ENCODE assay signal across 30 cellular contexts in genomic region chr3:56884387-56884786, GRCh38.
DNase-seq lines count a peak whose midpoint lies in the region; ATAC-seq and TF ChIP-seq lines count a peak whose summit lies in the region.
"Had no signal": no experiment of that assay in that cellular context is flagged by ENCODE, and none has a peak within 500 bp of the region (broad histone marks: within the 10 kb centered on the region; RNA-seq: fewer than 3 reads in every experiment).

No MANE protein-coding gene starts in this region.

- no peaks in the 10 kb centered on the region for H4K20me1 ChIP-seq in HCT116 (ENCODE audit: insufficient read depth)

- H3K79me2 ChIP-seq in HCT116 (ENCODE audit: insufficient read depth, low read length), result no peaks in the 10 kb centered on the region

- H3K36me3 ChIP-seq in HCT116 (ENCODE audit: control insufficient read depth in 1 of 2, insufficient read depth in 2 of 2, low read length in 2 of 2) (no peaks in the 10 kb centered on the region), RWPE2 (ENCODE audit: low read depth) (no peaks in the 10 kb centered on the region)
- H3K36me3 ChIP-seq: BE2C, gastroesophageal sphincter, ovary, thoracic aorta, vagina had no signal

- H2AFZ ChIP-seq in HCT116 (ENCODE audit: low read depth, low read length, poor library complexity, severe bottlenecking), result no peak overlapping the region

- CTCF ChIA-PET in HCT116 (lab: Charles Lee), result no interaction called here

- no peak overlapping the region for H3K4me3 ChIP-seq in HCT116 (replicated peaks in 1 of 2; ENCODE audit: low read depth in 1 of 2, low read length in 2 of 2)
- H3K4me3 ChIP-seq in RWPE2 (ENCODE audit: severe bottlenecking), result no peak overlapping the region
- H3K4me3 ChIP-seq: gastroesophageal sphincter, GM12878, ovary, thoracic aorta, vagina had no signal

- TF ChIP-seq CTCF in HCT116 (IDR thresholded peaks at IDR 0.05 in 2 of 3, conservative IDR thresholded peaks at IDR 0.05 in 1 of 3; ENCODE audit: borderline replicate concordance in 1 of 3, insufficient read depth in 1 of 3, low read depth in 2 of 3, low read length in 2 of 3) (no peak), RWPE2 (IDR thresholded peaks at IDR 0.05; ENCODE audit: poor library complexity, severe bottlenecking) (no peak)

- H3K9me3 ChIP-seq in HCT116 (ENCODE audit: control insufficient read depth in 1 of 2, insufficient read depth in 1 of 2, low read depth in 1 of 2, low read length in 2 of 2) (no peaks in the 10 kb centered on the region), RWPE2 (ENCODE audit: severe bottlenecking) (no peaks in the 10 kb centered on the region)
- H3K9me3 ChIP-seq: BE2C, gastroesophageal sphincter, ovary, thoracic aorta, vagina had no signal

- H3K4me2 ChIP-seq in HCT116 (ENCODE audit: low read length), result no peak overlapping the region
- H3K4me2 ChIP-seq: KMS-11 had no signal

- RAD21 ChIA-PET in HCT116 (lab: Charles Lee; ENCODE audit: low non-redundant PET in 1 of 2, low total read pairs in 2 of 2, uncharacterized antibody in 2 of 2, unreplicated experiment in 2 of 2), result no interaction called here

- POLR2A ChIA-PET in HCT116 (lab: Charles Lee), result no interaction called here

- no TSS peak for BruUV-seq in HCT116 (replicated peaks; lab: Mats Ljungman, UMichigan)

- no peak overlapping the region for H3K9ac ChIP-seq in HCT116 (ENCODE audit: low read length)
- H3K9ac ChIP-seq: KMS-11 had no signal

- H3K4me1 ChIP-seq in HCT116 (ENCODE audit: control insufficient read depth in 1 of 2, insufficient read depth in 2 of 2, low read length in 2 of 2) (peaks cover 9 to 46% of the 10 kb centered on the region in 2 experiments), RWPE2 (ENCODE audit: insufficient read depth, poor library complexity, severe bottlenecking) (peaks cover under 1% of the 10 kb centered on the region)
- H3K4me1 ChIP-seq: BE2C had no signal

- H3K27me3 ChIP-seq in HCT116 (ENCODE audit: insufficient read depth, low read length), result no peaks in the 10 kb centered on the region
- H3K27me3 ChIP-seq in RWPE2 (ENCODE audit: insufficient read depth, poor library complexity, severe bottlenecking), result no peaks in the 10 kb centered on the region
- H3K27me3 ChIP-seq: BE2C, gastroesophageal sphincter, ovary, vagina had no signal

- H3K9me2 ChIP-seq in HCT116 (ENCODE audit: insufficient read depth), result no peaks in the 10 kb centered on the region

- intact Hi-C loops in HCT116 (cut with micrococcal nuclease), result no loop called here

- no peak overlapping the region for H3K27ac ChIP-seq in HCT116 (ENCODE audit: low read depth, low read length)
- no peak overlapping the region for H3K27ac ChIP-seq in RWPE2 (ENCODE audit: poor library complexity, severe bottlenecking)
- H3K27ac ChIP-seq in epithelial cell of prostate, result no peak overlapping the region
- H3K27ac ChIP-seq: gastroesophageal sphincter, KMS-11, ovary, thoracic aorta, vagina had no signal

- ATAC-seq in HCT116 (peak; percentile 49), RWPE2 (ENCODE audit: low read depth) (peak; percentile 38; the same call in 2 of the 3 replicates), GM18858 (IDR thresholded peaks at IDR 0.05; ENCODE audit: unreplicated experiment) (no peak), GM21526 (IDR thresholded peaks at IDR 0.05; ENCODE audit: low FRiP score, unreplicated experiment) (no peak)
- ATAC-seq: activated naive CD4-positive, alpha-beta T cell treated with anti-CD3 and anti-CD28 coated beads, Interleukin-2, amount 50 U/mL, for 72 hours; activated T-helper 17 cell treated with anti-CD3 and anti-CD28 coated beads, Interleukin-2, amount 50 U/mL, for 72 hours; gastroesophageal sphincter; GM12878; left ventricle myocardium superior; right cardiac atrium; stimulated activated naive CD8-positive, alpha-beta T cell treated with anti-CD3 and anti-CD28 coated beads, Interleukin-15, Interleukin-2, amounts not matched to agents 100 U/mL and 50 U/mL, for 24 hours had no signal

- TF ChIP-seq RAD21 in HCT116 (IDR thresholded peaks at IDR 0.05; ENCODE audit: low read depth), result no peak

- TF ChIP-seq POLR2A in HCT116 (IDR thresholded peaks at IDR 0.05; ENCODE audit: borderline replicate concordance, extremely low read depth, insufficient read depth, insufficient read length), result no peak

- DNase-seq in A172 (ENCODE audit: low spot score), result peak; percentile 36
- no peak for DNase-seq in HCT116 (ENCODE audit: low read depth, low spot score)
- no peak for DNase-seq in RWPE2 (ENCODE audit: low spot score)
- peak; percentile 75 for DNase-seq in epithelial cell of prostate (ENCODE audit: low read depth, low spot score)
- DNase-seq in NCI-H2227 (lab: John Stamatoyannopoulos, UW; ENCODE audit: unreplicated experiment), result no peak
- no peak for DNase-seq in NCI-H82 treated with DMSO at 0.1 percent for 48 hours (lab: John Stamatoyannopoulos, UW; ENCODE audit: unreplicated experiment)
- DNase-seq: activated B cell treated with CpG ODN at 0.5 μM for 24 hours; BE2C; Calu3; hypothalamus; left ventricle myocardium superior; NCI-H1092; NCI-H187; NCI-H2171 treated with DMSO at 0.1 percent for 48 hours; NCI-H69; nephron progenitor cell; ovary; right cardiac atrium; stimulated activated CD4-positive, alpha-beta T cell treated with anti-CD3 and anti-CD28 coated beads, Interleukin-12 subunit alpha, Interleukin-12 subunit beta, amount 100 ng/mL, for 4 hours; stimulated activated naive CD8-positive, alpha-beta T cell treated with anti-CD3 and anti-CD28 coated beads, Interleukin-15, Interleukin-2, amounts not matched to agents 100 U/mL and 50 U/mL, for 24 hours; T-helper 9 cell had no signal

TF ChIP-seq in HCT116, 20 proteins besides CTCF, POLR2A, EP300 and RAD21:
- 0 out of 2 replicates have a peak, but pooled peaks have one; percentile 32 for TF ChIP-seq SP1 (IDR thresholded peaks at IDR 0.05; ENCODE audit: low read depth)
- no peak for TF ChIP-seq POLR2AphosphoS5 (IDR thresholded peaks at IDR 0.05; ENCODE audit: low read depth, low read length)
- 0 out of 2 replicates have a peak, but pooled peaks have one; percentile 19 for TF ChIP-seq JUND (IDR thresholded peaks at IDR 0.05)

Comparison
In these comparisons a context has a peak if more than half of its experiments do, and no peak if none do; other contexts are left out.
1. DNase-seq: peak in A172 (single experiment) and epithelial cell of prostate (single experiment); none in HCT116 (single experiment), RWPE2 (single experiment), NCI-H2227 (single experiment) and NCI-H82 treated with DMSO at 0.1 percent for 48 hours (single experiment).
2. ATAC-seq: peak in HCT116 (single experiment) and RWPE2 (single experiment); none in GM18858 (single experiment) and GM21526 (single experiment).